In the genomic region with DNA sequence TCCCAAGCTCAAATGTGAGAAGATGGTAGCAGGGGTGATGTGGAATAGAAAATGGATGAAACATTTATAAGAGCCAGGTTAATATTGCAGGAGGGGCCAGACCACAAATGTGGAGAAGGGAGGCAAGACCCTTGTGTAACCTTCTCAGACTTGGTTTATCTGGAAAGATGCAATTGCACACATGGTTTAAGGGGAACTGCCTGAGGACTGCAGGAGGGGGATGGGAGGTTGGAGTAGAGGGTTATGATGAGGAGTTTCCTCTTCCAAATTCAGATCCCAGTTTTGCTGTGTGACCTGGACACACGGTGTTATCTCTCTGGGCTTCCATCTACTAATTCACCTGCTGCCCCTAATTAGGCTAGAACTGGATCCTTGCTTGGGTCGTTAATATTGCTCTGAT, we compare ENCODE assay signal across 31 cellular contexts. TPM values are rescaled to one million over a fixed set of nuclear protein-coding genes. Genes with fewer than 3 reads are reported as not detected.
"Had no signal": no experiment of that assay in that cellular context is flagged by ENCODE, and none has a peak within 500 bp of the region (broad histone marks: within the 10 kb centered on the region; RNA-seq: fewer than 3 reads in every experiment).

No MANE protein-coding gene starts in this region.

- H3K4me1 ChIP-seq: left lung, lower lobe of right lung, neural progenitor cell, parathyroid adenoma, right atrium auricular region, right lobe of liver, testis, thyroid gland, transverse colon, upper lobe of left lung, vagina had no signal

- H2AFZ ChIP-seq: neural progenitor cell, parathyroid adenoma had no signal

- DNase-seq: hypothalamus; immature natural killer cell; kidney; left colon; left lung; lower lobe of right lung; mammary epithelial cell; mesenchymal stem cell; naive thymus-derived CD8-positive, alpha-beta T cell; nephron progenitor cell; occipital lobe; right lobe of liver; stimulated activated CD4-positive, alpha-beta T cell treated with anti-CD3 and anti-CD28 coated beads, Interleukin-1b, Interleukin-23, amount 100 ng/mL, for 48 hours; stimulated activated CD4-positive, alpha-beta T cell treated with anti-CD3 and anti-CD28 coated beads, Interleukin-2, amount 100 ng/mL, for 48 hours; stimulated activated CD4-positive, alpha-beta T cell treated with anti-CD3 and anti-CD28 coated beads, Interleukin-4, amount 100 ng/mL, for 4 hours; stimulated activated CD8-positive, alpha-beta memory T cell treated with anti-CD3 and anti-CD28 coated beads, Interleukin-4, amount 100 ng/mL, for 48 hours; stimulated activated naive CD4-positive, alpha-beta T cell treated with Interleukin-2 at 50 U/mL for 16 hours; stimulated activated naive CD8-positive, alpha-beta T cell treated with anti-CD3 and anti-CD28 coated beads, Interleukin-15, amount 100 ng/mL, for 72 hours; substantia nigra; testis; thyroid gland; transverse colon; upper lobe of left lung had no signal

- H3K4me3 ChIP-seq: left lung, lower lobe of right lung, neural progenitor cell, right atrium auricular region, right lobe of liver, smooth muscle cell, testis, thyroid gland, transverse colon, upper lobe of left lung, vagina had no signal

- H3K36me3 ChIP-seq: left lung, lower lobe of right lung, neural progenitor cell, neutrophil, right atrium auricular region, right lobe of liver, thyroid gland, transverse colon, upper lobe of left lung, vagina had no signal

- H3K79me2 ChIP-seq: parathyroid adenoma had no signal

- H3K9ac ChIP-seq: neural progenitor cell, parathyroid adenoma had no signal

- H3K4me2 ChIP-seq: neural progenitor cell, smooth muscle cell had no signal

- H3K36me3 Mint-ChIP-seq: immature natural killer cell; naive thymus-derived CD8-positive, alpha-beta T cell; neural progenitor cell; stimulated activated memory B cell treated with anti-CD40 and anti-IgM and Interleukin-4, amounts not matched to agents 10 μg/mL and 1 μg/mL and 100 μg/mL, for 72 hours had no signal

- H3K27ac ChIP-seq: left lung, lower lobe of right lung, neural progenitor cell, neutrophil, parathyroid adenoma, right atrium auricular region, right lobe of liver, testis, thyroid gland, transverse colon, upper lobe of left lung, vagina had no signal

- H3K9me3 Mint-ChIP-seq: immature natural killer cell; naive thymus-derived CD8-positive, alpha-beta T cell; stimulated activated memory B cell treated with anti-CD40 and anti-IgM and Interleukin-4, amounts not matched to agents 10 μg/mL and 1 μg/mL and 100 μg/mL, for 72 hours; stimulated activated naive CD8-positive, alpha-beta T cell treated with anti-CD3 and anti-CD28 coated beads, Interleukin-15, amount 100 ng/mL, for 72 hours had no signal

- H3K4me1 Mint-ChIP-seq: immature natural killer cell; naive thymus-derived CD8-positive, alpha-beta T cell; neural progenitor cell; stimulated activated memory B cell treated with anti-CD40 and anti-IgM and Interleukin-4, amounts not matched to agents 10 μg/mL and 1 μg/mL and 100 μg/mL, for 72 hours; stimulated activated naive CD8-positive, alpha-beta T cell treated with anti-CD3 and anti-CD28 coated beads, Interleukin-15, amount 100 ng/mL, for 72 hours had no signal

- H3K9me3 ChIP-seq: left lung, lower lobe of right lung, neutrophil, right atrium auricular region, right lobe of liver, testis, thyroid gland, transverse colon, upper lobe of left lung, vagina had no signal

- H3K4me3 Mint-ChIP-seq: immature natural killer cell; naive thymus-derived CD8-positive, alpha-beta T cell; nephron progenitor cell; neural progenitor cell; stimulated activated memory B cell treated with anti-CD40 and anti-IgM and Interleukin-4, amounts not matched to agents 10 μg/mL and 1 μg/mL and 100 μg/mL, for 72 hours; stimulated activated naive CD8-positive, alpha-beta T cell treated with anti-CD3 and anti-CD28 coated beads, Interleukin-15, amount 100 ng/mL, for 72 hours had no signal

- H3K27me3 ChIP-seq: left lung, neural progenitor cell, neutrophil, right atrium auricular region, right lobe of liver, testis, thyroid gland, transverse colon, upper lobe of left lung, vagina had no signal

- H3K27ac Mint-ChIP-seq: immature natural killer cell; naive thymus-derived CD8-positive, alpha-beta T cell; nephron progenitor cell; neural progenitor cell; stimulated activated memory B cell treated with anti-CD40 and anti-IgM and Interleukin-4, amounts not matched to agents 10 μg/mL and 1 μg/mL and 100 μg/mL, for 72 hours; stimulated activated naive CD8-positive, alpha-beta T cell treated with anti-CD3 and anti-CD28 coated beads, Interleukin-15, amount 100 ng/mL, for 72 hours had no signal

- H3K27me3 Mint-ChIP-seq: naive thymus-derived CD8-positive, alpha-beta T cell; stimulated activated memory B cell treated with anti-CD40 and anti-IgM and Interleukin-4, amounts not matched to agents 10 μg/mL and 1 μg/mL and 100 μg/mL, for 72 hours; stimulated activated naive CD8-positive, alpha-beta T cell treated with anti-CD3 and anti-CD28 coated beads, Interleukin-15, amount 100 ng/mL, for 72 hours had no signal

- ATAC-seq: left colon; left lung; lower lobe of right lung; naive thymus-derived CD8-positive, alpha-beta T cell; right lobe of liver; stimulated activated memory B cell treated with anti-CD40 and anti-IgM and Interleukin-4, amounts not matched to agents 10 μg/mL and 1 μg/mL and 100 μg/mL, for 72 hours; stimulated activated naive CD8-positive, alpha-beta T cell treated with anti-CD3 and anti-CD28 coated beads, Interleukin-15, amount 100 ng/mL, for 72 hours had no signal

RNA-seq across cellular contexts. Expression of a gene that starts 46.1 kb away (rescaled TPM):
- total RNA-seq: skeletal muscle tissue, smooth muscle cell had no signal
